In the genomic region with DNA sequence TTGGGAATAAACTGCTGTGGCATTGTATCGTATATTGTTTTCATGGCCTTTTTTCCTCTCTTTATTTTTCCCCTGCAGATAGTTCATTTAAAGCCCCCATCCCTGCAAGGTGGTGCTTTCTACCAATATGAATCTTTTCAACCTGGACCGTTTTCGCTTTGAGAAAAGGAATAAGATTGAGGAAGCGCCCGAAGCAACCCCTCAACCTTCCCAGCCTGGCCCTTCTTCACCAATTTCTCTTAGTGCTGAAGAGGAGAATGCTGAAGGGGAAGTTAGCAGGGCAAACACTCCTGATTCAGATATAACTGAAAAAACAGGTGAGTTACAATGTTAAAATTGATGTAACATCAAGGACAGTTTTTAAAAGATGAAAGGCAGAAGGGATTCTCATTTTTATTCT, we compare ENCODE assay signal across 8 cellular contexts. TPM values are rescaled to one million over a fixed set of nuclear protein-coding genes. Genes with fewer than 3 reads are reported as not detected.
DNase-seq lines count a peak whose midpoint lies in the region; ATAC-seq and TF ChIP-seq lines count a peak whose summit lies in the region.

No MANE protein-coding gene starts in this region.

- peaks cover 22 to 30% (median 25%) of the 10 kb centered on the region in 3 donors for H3K4me1 Mint-ChIP-seq in naive B cell

- no peak for TF ChIP-seq CTCF in C4-2B (conservative IDR thresholded peaks at IDR 0.05)
- TF ChIP-seq CTCF in MM.1S (IDR thresholded peaks at IDR 0.05; ENCODE audit: low read length): no peak
- no peak for TF ChIP-seq CTCF in choroid plexus epithelial cell (conservative IDR thresholded peaks at IDR 0.05; ENCODE audit: low read depth, low read length)

- ATAC-seq in naive B cell (ENCODE audit: low read depth in 2 of 2) (no peak), GM19351 (IDR thresholded peaks at IDR 0.05; ENCODE audit: unreplicated experiment) (no peak)

- peak overlapping the region; percentile 92 for H3K4me3 ChIP-seq in MM.1S (ENCODE audit: low read length)
- H3K4me3 ChIP-seq in choroid plexus epithelial cell (ENCODE audit: low read depth, low read length): peak overlapping the region; percentile 94

- peaks cover 3% of the 10 kb centered on the region for H3K36me3 ChIP-seq in MM.1S (replicated peaks; ENCODE audit: insufficient read depth, low read length)

- peak overlapping the region; percentile 93 to 100 (median 98) for H3K4me3 Mint-ChIP-seq in naive B cell

- H3K9me2 ChIP-seq in MM.1S (replicated peaks; ENCODE audit: insufficient read depth, low read length): no peaks in the 10 kb centered on the region

- peaks cover 6 to 7% (median 6%) of the 10 kb centered on the region in 3 donors for H3K27me3 Mint-ChIP-seq in naive B cell

- peaks cover 0 to 7% (median under 1%) of the 10 kb centered on the region in 7 donors for H3K9me3 Mint-ChIP-seq in naive B cell

- H3K4me2 ChIP-seq in MM.1S (ENCODE audit: low read depth, low read length): peak overlapping the region; percentile 71

- H3K4me1 ChIP-seq in MM.1S (ENCODE audit: low read length): peaks cover 10% of the 10 kb centered on the region

- H3K27me3 ChIP-seq in MM.1S (replicated peaks; ENCODE audit: insufficient read depth, low read length): no peaks in the 10 kb centered on the region

- no peaks in the 10 kb centered on the region for H3F3A ChIP-seq in MM.1S (ENCODE audit: insufficient read depth, low read length)

- peak overlapping the region; percentile 95 to 99 (median 98) for H3K27ac Mint-ChIP-seq in naive B cell

- no peaks in the 10 kb centered on the region for H4K20me1 ChIP-seq in MM.1S (ENCODE audit: insufficient read depth, low read length)

- peaks cover 11 to 14% of the 10 kb centered on the region in 2 donors for H3K36me3 Mint-ChIP-seq in naive B cell

- H3K79me2 ChIP-seq in MM.1S (ENCODE audit: low read length): peaks cover 31% of the 10 kb centered on the region

- H2AFZ ChIP-seq in MM.1S (ENCODE audit: low read length): peak overlapping the region; percentile 100

- DNase-seq in MM.1S (no peak), choroid plexus epithelial cell (ENCODE audit: low read depth) (no peak), naive B cell (peak; percentile 5), GM19240 (ENCODE audit: insufficient read length, low spot score) (no peak), cerebellar cortex (ENCODE audit: low spot score) (no peak), NCI-H2171 (lab: John Stamatoyannopoulos, UW) (no peak)

- no peaks in the 10 kb centered on the region for H3K9me3 ChIP-seq in MM.1S (replicated peaks; ENCODE audit: insufficient read depth, low read length)

- H3K27ac ChIP-seq in C4-2B (peak overlapping the region; percentile 85), MM.1S (ENCODE audit: low read length) (peak overlapping the region; percentile 79; the same call in 1 of the 2 replicates)

- peak overlapping the region; percentile 97 for H3K9ac ChIP-seq in MM.1S (ENCODE audit: low read length)

RNA-seq across cellular contexts. Expression of a gene that starts 0.6 kb away (rescaled TPM):
- polyA plus RNA-seq in naive B cell (ENCODE audit: low read depth in 6 of 6): 10 to 100 TPM in 3 of 6 donors, 1 to 10 TPM in 3; 8.8 to 12.1 (median 10.3) TPM
